In genomic region chr13:25109341-25109740, GRCh38 we compare ENCODE assay signal across 32 cellular contexts. TPM values are rescaled to one million over a fixed set of nuclear protein-coding genes. Genes with fewer than 3 reads are reported as not detected.
"Had no signal": no experiment of that assay in that cellular context is flagged by ENCODE, and none has a peak within 500 bp of the region (broad histone marks: within the 10 kb centered on the region; RNA-seq: fewer than 3 reads in every experiment).

No MANE protein-coding gene starts in this region.

- H3K36me3 Mint-ChIP-seq: activated naive CD8-positive, alpha-beta T cell; brain had no signal

- H3K27me3 Mint-ChIP-seq: brain had no signal

- H3K9me3 ChIP-seq: breast epithelium, esophagus squamous epithelium had no signal

- H3K36me3 ChIP-seq: breast epithelium, esophagus squamous epithelium, WERI-Rb-1 had no signal

- H3K9me3 Mint-ChIP-seq: activated B cell treated with CpG ODN at 0.5 μM for 24 hours; activated CD4-positive, alpha-beta memory T cell treated with anti-CD3 and anti-CD28 coated beads, Interleukin-2, amount 10 ng/mL, durations not matched to agents 7 days and 5 days; activated T-cell treated with anti-CD3 and anti-CD28 coated beads, Interleukin-2, amount 50 U/mL, for 24 hours; central memory CD8-positive, alpha-beta T cell; T-helper 2 cell treated with Interferon-gamma antibody and Interleukin-4, amounts not matched to agents 5 μg/mL and 100 μg/mL, for 36 hours had no signal

- H3K27ac Mint-ChIP-seq: activated B cell treated with CpG ODN at 0.5 μM for 24 hours; activated CD4-positive, alpha-beta memory T cell treated with anti-CD3 and anti-CD28 coated beads, Interleukin-2, amount 10 ng/mL, durations not matched to agents 7 days and 5 days; activated naive CD8-positive, alpha-beta T cell; activated T-cell treated with anti-CD3 and anti-CD28 coated beads, Interleukin-2, amount 50 U/mL, for 24 hours; activated T-cell treated with anti-CD3 and anti-CD28 coated beads, Interleukin-2, amount 50 U/mL, for 72 hours; brain; effector memory CD8-positive, alpha-beta T cell; T-helper 17 cell; T-helper 2 cell treated with Interferon-gamma antibody and Interleukin-4, amounts not matched to agents 5 μg/mL and 100 μg/mL, for 36 hours had no signal

- FAIRE-seq: frontal cortex had no signal

- H3K27ac ChIP-seq: breast epithelium, coronary artery, esophagus squamous epithelium, WERI-Rb-1 had no signal

- H3K27me3 ChIP-seq: breast epithelium had no signal

- H3K4me3 Mint-ChIP-seq: activated B cell treated with CpG ODN at 0.5 μM for 24 hours; activated CD4-positive, alpha-beta memory T cell treated with anti-CD3 and anti-CD28 coated beads, Interleukin-2, amount 10 ng/mL, durations not matched to agents 7 days and 5 days; activated naive CD8-positive, alpha-beta T cell; activated T-cell treated with anti-CD3 and anti-CD28 coated beads, Interleukin-2, amount 50 U/mL, for 24 hours; activated T-cell treated with anti-CD3 and anti-CD28 coated beads, Interleukin-2, amount 50 U/mL, for 72 hours; brain; central memory CD8-positive, alpha-beta T cell; effector memory CD8-positive, alpha-beta T cell; T-helper 17 cell; T-helper 2 cell treated with Interferon-gamma antibody and Interleukin-4, amounts not matched to agents 5 μg/mL and 100 μg/mL, for 36 hours had no signal

- ATAC-seq: activated CD4-positive, CD25-positive, alpha-beta regulatory T cell treated with anti-CD3 and anti-CD28 coated beads, Interleukin-2, amount 50 U/mL, for 24 hours; activated T-cell treated with anti-CD3 and anti-CD28 coated beads, Interleukin-2, amount 50 U/mL, for 72 hours; effector memory CD8-positive, alpha-beta T cell; T-helper 17 cell had no signal

- H3K4me1 Mint-ChIP-seq: activated CD4-positive, alpha-beta memory T cell treated with anti-CD3 and anti-CD28 coated beads, Interleukin-2, amount 10 ng/mL, durations not matched to agents 7 days and 5 days; central memory CD8-positive, alpha-beta T cell; T-helper 17 cell had no signal

- H3K4me1 ChIP-seq: breast epithelium, esophagus squamous epithelium had no signal

- H3K4me3 ChIP-seq: breast epithelium, coronary artery, esophagus squamous epithelium had no signal

- DNase-seq: activated B cell treated with CpG ODN at 0.5 μM for 24 hours; activated CD4-positive, alpha-beta memory T cell treated with anti-CD3 and anti-CD28 coated beads, Interleukin-2, amount 10 ng/mL, durations not matched to agents 7 days and 5 days; activated CD4-positive, alpha-beta T cell treated with anti-CD3 and anti-CD28 coated beads for 48 hours; activated CD4-positive, alpha-beta T cell treated with anti-CD3 and anti-CD28 coated beads, Interleukin-2, amount 50 U/mL, for 4 hours; activated CD8-positive, alpha-beta memory T cell treated with anti-CD3 and anti-CD28 coated beads, Interleukin-2, amount 50 U/mL, for 48 hours; activated gamma-delta T cell treated with Interleukin-2 at 50 U/mL for 16 hours; activated naive CD4-positive, alpha-beta T cell treated with anti-CD3 and anti-CD28 coated beads, Interleukin-2, amount 50 U/mL, for 16 hours; activated naive CD4-positive, alpha-beta T cell treated with Interleukin-2 at 50 U/mL for 16 hours; activated T-cell treated with anti-CD3 and anti-CD28 coated beads for 4 hours; activated T-cell treated with anti-CD3 and anti-CD28 coated beads, Interleukin-2, amount 50 U/mL, for 24 hours; activated T-cell treated with anti-CD3 and anti-CD28 coated beads, Interleukin-2, amount 50 U/mL, for 72 hours; amygdala; aorta; dermis blood vessel endothelial cell; effector CD4-positive, alpha-beta T cell; effector memory CD8-positive, alpha-beta T cell; erythroblast; esophagus squamous epithelium; head of caudate nucleus; T-helper 1 cell; T-helper 17 cell; T1000; WERI-Rb-1 had no signal

RNA-seq across cellular contexts. Expression of gene PABPC3, which starts 13.4 kb away (rescaled TPM):
- total RNA-seq: cardiac septum had no signal
